In genomic region chr1:156194300-156194652, GRCh38 we compare ENCODE assay signal across 6 cellular contexts. TPM values are rescaled to one million over a fixed set of nuclear protein-coding genes. Genes with fewer than 3 reads are reported as not detected.
DNase-seq lines count a peak whose midpoint lies in the region; ATAC-seq and TF ChIP-seq lines count a peak whose summit lies in the region.

No MANE protein-coding gene starts in this region.

- ATAC-seq in CD4-positive, CD25-positive, alpha-beta regulatory T cell (ENCODE audit: low read depth in 2 of 2) = no peak
- ATAC-seq in stimulated activated naive CD8-positive, alpha-beta T cell treated with anti-CD3 and anti-CD28 coated beads, Interleukin-15, amount 100 ng/mL, for 72 hours = no peak
- ATAC-seq in GM21447 (IDR thresholded peaks at IDR 0.05; ENCODE audit: unreplicated experiment) = no peak

- H3K4me3 ChIP-seq in CD4-positive, CD25-positive, alpha-beta regulatory T cell (ENCODE audit: low read depth, low read length) = peak overlapping the region; percentile 95
- peak overlapping the region; percentile 85 to 99 (median 90) for H3K4me3 ChIP-seq in fibroblast of lung (replicated peaks in 1 of 4; ENCODE audit: control extremely low read depth in 1 of 4, insufficient read depth in 1 of 4, low read depth in 3 of 4, low read length in 4 of 4)

- peak overlapping the region; percentile 97 to 98 (median 98) for H3K27ac Mint-ChIP-seq in CD4-positive, CD25-positive, alpha-beta regulatory T cell
- peak overlapping the region; percentile 91 to 98 for H3K27ac Mint-ChIP-seq in stimulated activated naive CD8-positive, alpha-beta T cell treated with anti-CD3 and anti-CD28 coated beads, Interleukin-15, amount 100 ng/mL, for 72 hours

- peak overlapping the region; percentile 100 for H3K4me2 ChIP-seq in fibroblast of lung (ENCODE audit: extremely low read depth, insufficient read depth, low read length)

- H3K27ac ChIP-seq in CD4-positive, CD25-positive, alpha-beta regulatory T cell (ENCODE audit: insufficient read depth, low read length, poor library complexity, severe bottlenecking) = peak overlapping the region; percentile 78
- H3K27ac ChIP-seq in fibroblast of lung (ENCODE audit: insufficient read depth, low read length) = peak overlapping the region; percentile 87

- peaks cover 11% of the 10 kb centered on the region for H3K36me3 Mint-ChIP-seq in CD4-positive, CD25-positive, alpha-beta regulatory T cell

- TF ChIP-seq POLR2A in erythroblast (IDR thresholded peaks at IDR 0.05; ENCODE audit: low read length) = no peak

- peaks cover 5% of the 10 kb centered on the region for H3K27me3 Mint-ChIP-seq in CD4-positive, CD25-positive, alpha-beta regulatory T cell
- H3K27me3 Mint-ChIP-seq in stimulated activated naive CD8-positive, alpha-beta T cell treated with anti-CD3 and anti-CD28 coated beads, Interleukin-15, amount 100 ng/mL, for 72 hours = no peaks in the 10 kb centered on the region

- peaks cover 6% of the 10 kb centered on the region for H3K36me3 ChIP-seq in CD4-positive, CD25-positive, alpha-beta regulatory T cell (ENCODE audit: control insufficient read depth, insufficient read depth, low read length)
- H3K36me3 ChIP-seq in fibroblast of lung (ENCODE audit: control insufficient read depth, insufficient read depth, low read length) = no peaks in the 10 kb centered on the region

- H3K4me1 Mint-ChIP-seq in CD4-positive, CD25-positive, alpha-beta regulatory T cell = peaks cover 11 to 63% (median 29%) of the 10 kb centered on the region in 4 donors
- H3K4me1 Mint-ChIP-seq in stimulated activated naive CD8-positive, alpha-beta T cell treated with anti-CD3 and anti-CD28 coated beads, Interleukin-15, amount 100 ng/mL, for 72 hours = peaks cover 73% of the 10 kb centered on the region

- no peaks in the 10 kb centered on the region for H3K27me3 ChIP-seq in CD4-positive, CD25-positive, alpha-beta regulatory T cell (ENCODE audit: control insufficient read depth, insufficient read depth, low read length)
- no peaks in the 10 kb centered on the region for H3K27me3 ChIP-seq in fibroblast of lung (ENCODE audit: control insufficient read depth, insufficient read depth, low read length)

- peaks cover 29% of the 10 kb centered on the region for H3K4me1 ChIP-seq in CD4-positive, CD25-positive, alpha-beta regulatory T cell (ENCODE audit: control insufficient read depth, insufficient read depth, low read length, poor library complexity, severe bottlenecking)
- peaks cover 5% of the 10 kb centered on the region for H3K4me1 ChIP-seq in fibroblast of lung (ENCODE audit: control insufficient read depth, extremely low read depth, insufficient read depth, low read length)

- peak overlapping the region; percentile 92 to 99 (median 96) for H3K4me3 Mint-ChIP-seq in CD4-positive, CD25-positive, alpha-beta regulatory T cell
- no peak overlapping the region for H3K4me3 Mint-ChIP-seq in stimulated activated naive CD8-positive, alpha-beta T cell treated with anti-CD3 and anti-CD28 coated beads, Interleukin-15, amount 100 ng/mL, for 72 hours

- peak overlapping the region; percentile 72 for H3K9ac ChIP-seq in fibroblast of lung (ENCODE audit: insufficient read depth, low read length)

- H4K20me1 ChIP-seq in fibroblast of lung (ENCODE audit: control insufficient read depth, extremely low read depth, insufficient read depth, low read length) = no peaks in the 10 kb centered on the region

- H2AFZ ChIP-seq in fibroblast of lung (ENCODE audit: low read length) = peak overlapping the region; percentile 58

- peaks cover 46% of the 10 kb centered on the region for H3K79me2 ChIP-seq in fibroblast of lung (ENCODE audit: control insufficient read depth, insufficient read depth, low read length)

- H3K9me3 ChIP-seq in CD4-positive, CD25-positive, alpha-beta regulatory T cell (ENCODE audit: control insufficient read depth in 2 of 2, low read length in 2 of 2) = no peaks in the 10 kb centered on the region
- no peaks in the 10 kb centered on the region for H3K9me3 ChIP-seq in fibroblast of lung (ENCODE audit: control insufficient read depth, insufficient read depth, low read depth, low read length)

- no peak for DNase-seq in CD4-positive, CD25-positive, alpha-beta regulatory T cell
- DNase-seq in M059J (ENCODE audit: low read depth) = peak; percentile 9
- no peak for DNase-seq in fibroblast of lung (ENCODE audit: low read depth in 2 of 2)
- no peak for DNase-seq in stimulated activated naive CD8-positive, alpha-beta T cell treated with anti-CD3 and anti-CD28 coated beads, Interleukin-15, amount 100 ng/mL, for 72 hours
- DNase-seq in erythroblast (lab: John Stamatoyannopoulos, UW) = no peak

- no peak for TF ChIP-seq CTCF in fibroblast of lung (conservative IDR thresholded peaks at IDR 0.05 in 1 of 2, IDR thresholded peaks at IDR 0.05 in 1 of 2; ENCODE audit: low read depth in 1 of 2, low read length in 2 of 2)

- H3K9me3 Mint-ChIP-seq in CD4-positive, CD25-positive, alpha-beta regulatory T cell = peaks cover 0 to 2% (median 0%) of the 10 kb centered on the region in 7 donors
- peaks cover 0 to 2% of the 10 kb centered on the region in 2 donors for H3K9me3 Mint-ChIP-seq in stimulated activated naive CD8-positive, alpha-beta T cell treated with anti-CD3 and anti-CD28 coated beads, Interleukin-15, amount 100 ng/mL, for 72 hours

RNA-seq across cellular contexts. Expression of gene SLC25A44, which starts 0.4 kb away (rescaled TPM):
- total RNA-seq in CD4-positive, CD25-positive, alpha-beta regulatory T cell = 21.3 TPM
- polyA plus RNA-seq in CD4-positive, CD25-positive, alpha-beta regulatory T cell = 10 to 100 TPM in 3 of 4 donors, 1 to 10 TPM in 1; 8.2 to 17.5 (median 12.7) TPM
- total RNA-seq in M059J (2014; rRNA removed; shearing (Covaris generic)) = 18.5 and 25.8 TPM in 2 replicates
- total RNA-seq in fibroblast of lung = 5.4 and 8.4 TPM in 2 replicates
- 32.1 and 35.4 TPM in 2 replicates for polyA plus RNA-seq in fibroblast of lung
- 20.3 and 20.5 TPM in 2 replicates for polyA plus RNA-seq in fibroblast of lung (2012)
- 36.8 and 52.8 TPM in 2 replicates for polyA minus RNA-seq in fibroblast of lung (ENCODE audit: low replicate concordance)

RNA-seq across cellular contexts. Expression of gene PMF1, which starts 18.5 kb away (rescaled TPM):
- 69.3 TPM for total RNA-seq in CD4-positive, CD25-positive, alpha-beta regulatory T cell
- 10 to 100 TPM; 70.6 to 89.9 (median 88.7) TPM for polyA plus RNA-seq in CD4-positive, CD25-positive, alpha-beta regulatory T cell
- 96.1 and 109 TPM in 2 replicates for total RNA-seq in M059J (2014; rRNA removed; shearing (Covaris generic))
- 21.6 and 24.1 TPM in 2 replicates for total RNA-seq in fibroblast of lung
- polyA plus RNA-seq in fibroblast of lung = 46.8 and 57.6 TPM in 2 replicates
- polyA plus RNA-seq in fibroblast of lung (2012) = 34.4 and 47.5 TPM in 2 replicates
- polyA minus RNA-seq in fibroblast of lung (ENCODE audit: low replicate concordance) = 18.6 and 20.0 TPM in 2 replicates

RNA-seq across cellular contexts. Expression of gene SEMA4A, which starts 40.9 kb away (rescaled TPM):
- 41.2 TPM for total RNA-seq in CD4-positive, CD25-positive, alpha-beta regulatory T cell
- polyA plus RNA-seq in CD4-positive, CD25-positive, alpha-beta regulatory T cell = 1 to 10 TPM in 2 of 4 donors, under 1 TPM in 2; 0.89 to 2.2 (median 1.4) TPM
- total RNA-seq in M059J (2014; rRNA removed; shearing (Covaris generic)) = 0.37 and 1.3 TPM in 2 replicates
- 0.77 and 0.99 TPM in 2 replicates for total RNA-seq in fibroblast of lung
- 0.24 and 0.27 TPM in 2 replicates for polyA plus RNA-seq in fibroblast of lung
- polyA plus RNA-seq in fibroblast of lung (2012) = 0.28 and 0.44 TPM in 2 replicates
- 0.27 and 1.8 TPM in 2 replicates for polyA minus RNA-seq in fibroblast of lung (ENCODE audit: low replicate concordance)

RNA-seq across cellular contexts. Expression of gene BGLAP, which starts 47.7 kb away (rescaled TPM):
- 1.1 TPM for total RNA-seq in CD4-positive, CD25-positive, alpha-beta regulatory T cell
- not detected for polyA plus RNA-seq in CD4-positive, CD25-positive, alpha-beta regulatory T cell
- total RNA-seq in M059J (2014; rRNA removed; shearing (Covaris generic)) = not detected in 2 replicates
- total RNA-seq in fibroblast of lung = 0.26 and 0.50 TPM in 2 replicates
- polyA plus RNA-seq in fibroblast of lung = 0.12 and 0.34 TPM in 2 replicates
- polyA plus RNA-seq in fibroblast of lung (2012) = 0.52 TPM in 1 of 2 replicates, not detected in the other
- not detected in 2 replicates for polyA minus RNA-seq in fibroblast of lung (ENCODE audit: low replicate concordance)

RNA-seq across cellular contexts. Expression of gene PAQR6, which starts 53.6 kb away (rescaled TPM):
- total RNA-seq in CD4-positive, CD25-positive, alpha-beta regulatory T cell = 3.7 TPM
- polyA plus RNA-seq in CD4-positive, CD25-positive, alpha-beta regulatory T cell = 1 to 10 TPM in 1 of 4 donors, under 1 TPM in 3; 0.13 to 2.0 (median 0.57) TPM
- total RNA-seq in M059J (2014; rRNA removed; shearing (Covaris generic)) = 0.37 and 1.0 TPM in 2 replicates
- total RNA-seq in fibroblast of lung = 0.26 and 0.33 TPM in 2 replicates
- polyA plus RNA-seq in fibroblast of lung = 0.05 and 0.17 TPM in 2 replicates
- polyA plus RNA-seq in fibroblast of lung (2012) = 0.27 and 0.33 TPM in 2 replicates
- polyA minus RNA-seq in fibroblast of lung (ENCODE audit: low replicate concordance) = not detected in 2 replicates

Comparison
In these comparisons a context has a peak if more than half of its experiments do, and no peak if none do; other contexts are left out.
1. H3K4me3 Mint-ChIP-seq: peak in CD4-positive, CD25-positive, alpha-beta regulatory T cell (4 of 4); none in stimulated activated naive CD8-positive, alpha-beta T cell treated with anti-CD3 and anti-CD28 coated beads, Interleukin-15, amount 100 ng/mL, for 72 hours (0 of 2).
2. RNA of gene SEMA4A, which starts 40.9 kb away (total RNA-seq): 41.2 TPM in CD4-positive, CD25-positive, alpha-beta regulatory T cell (single experiment); 0.37 to 1.3 TPM in M059J and 0.77 to 0.99 TPM in fibroblast of lung; every median in the first group is over 10 times any median in the second.